In the genomic region with DNA sequence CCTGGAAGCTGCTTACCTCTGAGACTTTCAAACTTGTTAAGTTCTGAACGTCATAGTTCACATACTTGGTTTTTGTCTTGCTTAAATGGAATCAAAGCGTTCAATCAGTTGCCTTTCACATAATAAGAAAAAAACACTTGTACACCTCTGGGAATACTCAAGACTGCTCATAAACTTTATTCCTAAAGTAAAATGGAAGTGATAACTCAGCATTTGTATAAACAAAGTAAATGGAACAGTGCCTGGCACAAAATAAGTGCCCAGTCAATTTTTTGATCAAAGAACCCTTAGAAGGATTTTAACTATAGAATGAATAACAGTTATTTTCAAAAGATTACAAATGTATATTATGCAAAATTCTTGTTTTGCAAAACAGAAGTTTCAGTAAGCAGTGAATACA, we compare ENCODE assay signal across 8 cellular contexts. TPM values are rescaled to one million over a fixed set of nuclear protein-coding genes. Genes with fewer than 3 reads are reported as not detected.
DNase-seq lines count a peak whose midpoint lies in the region; ATAC-seq and TF ChIP-seq lines count a peak whose summit lies in the region.

No MANE protein-coding gene starts in this region.

- H3K18ac ChIP-seq in IMR-90 (ENCODE audit: low read depth, low read length), result peak overlapping the region; percentile 64; the same call in 1 of the 2 replicates

- DNase-seq in IMR-90 (no peak), caudate nucleus (lab: John Stamatoyannopoulos, UW) (no peak), NCI-H524 treated with DMSO at 0.1 percent for 48 hours (lab: John Stamatoyannopoulos, UW) (no peak), DMS153 treated with DMSO at 0.1 percent for 48 hours (lab: John Stamatoyannopoulos, UW; ENCODE audit: unreplicated experiment) (no peak), sciatic nerve (ENCODE audit: low spot score) (no peak), GF-D8 (lab: John Stamatoyannopoulos, UW) (no peak)

- ATAC-seq in IMR-90 (ENCODE audit: low read depth) (no peak), sciatic nerve (no peak)

- peak overlapping the region; percentile 100 for H2AK9ac ChIP-seq in IMR-90 (replicated peaks; ENCODE audit: low read depth, low read length, poor library complexity)

- H3K27ac ChIP-seq in 22Rv1 (peak overlapping the region; percentile 96), IMR-90 (ENCODE audit: insufficient read depth, low read length) (peak overlapping the region; percentile 88), caudate nucleus (ENCODE audit: low read depth, low read length) (peak overlapping the region; percentile 89)

- in situ Hi-C loops in IMR-90 (cut with MboI; ENCODE audit: low sequenced_read_pairs), result loop anchor here (10.0 kb wide), 1 partner anchor 237 kb away; a partner anchor contains a TSS

- H3K4me1 ChIP-seq in IMR-90 (ENCODE audit: control insufficient read depth, insufficient read depth, low read length) (peaks cover 6% of the 10 kb centered on the region; the same call in 1 of the 2 replicates), mucosa of stomach (ENCODE audit: control insufficient read depth, insufficient read depth, low read length) (peaks cover 19% of the 10 kb centered on the region)

- H3K9ac ChIP-seq in IMR-90 (ENCODE audit: low read depth, low read length) (peak overlapping the region; percentile 87), mucosa of stomach (ENCODE audit: low read length) (peak overlapping the region; percentile 99)

- H3K14ac ChIP-seq in IMR-90 (replicated peaks; ENCODE audit: low read depth, low read length), result peak overlapping the region; percentile 95; the same call in 1 of the 2 replicates

- H3K4me3 ChIP-seq in IMR-90 (ENCODE audit: insufficient read depth, low read depth, low read length) (peak overlapping the region; percentile 95), mucosa of stomach (ENCODE audit: low read length) (peak overlapping the region; percentile 76)

- no CpG with 5 or more reads among the region's 2 CpGs for WGBS in IMR-90 (ENCODE audit: extremely low coverage in 2 of 2, insufficient read length in 1 of 2), 2 experiments

- peak overlapping the region in 1 of 2 experiments; percentile 79; a peak in 1 of 4 replicates for H4K8ac ChIP-seq in IMR-90 (ENCODE audit: low read depth in 2 of 2, low read length in 2 of 2)

- peak overlapping the region; percentile 100 for H3K4me2 ChIP-seq in IMR-90 (ENCODE audit: low read depth, low read length)

- peak overlapping the region; percentile 87 for H3K4ac ChIP-seq in IMR-90 (ENCODE audit: low read depth, low read length)

- peak overlapping the region; percentile 89; the same call in 1 of the 2 replicates for H2AK5ac ChIP-seq in IMR-90 (ENCODE audit: low read depth, low read length)

- H2BK120ac ChIP-seq in IMR-90 (ENCODE audit: low read depth, low read length), result no peak overlapping the region

- TF ChIP-seq CTCF in 22Rv1 (IDR thresholded peaks at IDR 0.05), result no peak
- no peak for TF ChIP-seq CTCF in IMR-90 (conservative IDR thresholded peaks at IDR 0.05; ENCODE audit: low read depth, low read length)

- peak overlapping the region; percentile 89 for H2BK5ac ChIP-seq in IMR-90 (ENCODE audit: low read depth, low read length, poor library complexity, severe bottlenecking)

- no peak for TF ChIP-seq POLR2A in IMR-90 (IDR thresholded peaks at IDR 0.05; ENCODE audit: low read depth, low read length)

- H2BK20ac ChIP-seq in IMR-90 (ENCODE audit: low read depth, low read length), result no peak overlapping the region

- CTCF ChIA-PET in IMR-90 (lab: Yijun Ruan, JAX), result no interaction called here

- BruUV-seq in IMR-90 (replicated peaks; lab: Mats Ljungman, UMichigan), result TSS peak; percentile 39

- H2BK15ac ChIP-seq in IMR-90 (ENCODE audit: low read depth, low read length), result no peak overlapping the region

- H3K9me3 ChIP-seq in IMR-90 (ENCODE audit: control insufficient read depth, insufficient read depth, low read length) (no peaks in the 10 kb centered on the region), mucosa of stomach (ENCODE audit: control insufficient read depth, low read length) (no peaks in the 10 kb centered on the region)

- H4K20me1 ChIP-seq in IMR-90 (ENCODE audit: insufficient read depth, low read length), result peaks cover 32% of the 10 kb centered on the region

- TF ChIP-seq RAD21 in IMR-90 (IDR thresholded peaks at IDR 0.05; ENCODE audit: low read length), result no peak

- intact Hi-C loops in IMR-90 (cut with micrococcal nuclease) (loop anchor here (5.0 kb wide), 2 partner anchors 94 to 239 kb away; a partner anchor contains a TSS), sciatic nerve (cut with DNase I) (loop anchor here (5.0 kb wide), 1 partner anchor 89 kb away; no protein-coding TSS in a partner anchor)

- dilution Hi-C loops in IMR-90 (cut with HindIII; ENCODE audit: low sequenced_read_pairs, unreplicated experiment), result no loop called here

- peak overlapping the region; percentile 33; the same call in 1 of the 2 replicates for H3K56ac ChIP-seq in IMR-90 (ENCODE audit: extremely low read depth, insufficient read depth, low read length)

- peak overlapping the region; percentile 45; the same call in 1 of the 2 replicates for H4K5ac ChIP-seq in IMR-90 (ENCODE audit: low read depth, low read length)

- peaks cover 5 to 20% of the 10 kb centered on the region in 2 experiments; a peak in 3 of 4 replicates for H3K79me1 ChIP-seq in IMR-90 (ENCODE audit: low read depth in 1 of 2, low read length in 2 of 2)

- H2AFZ ChIP-seq in IMR-90 (replicated peaks; ENCODE audit: low read length, poor library complexity), result no peak overlapping the region

- no peak overlapping the region for H4K91ac ChIP-seq in IMR-90 (ENCODE audit: insufficient read depth, low read depth, low read length)

- H3K27me3 ChIP-seq in IMR-90 (ENCODE audit: control insufficient read depth, insufficient read depth, low read length), result no peaks in the 10 kb centered on the region
- no peaks in the 10 kb centered on the region for H3K27me3 ChIP-seq in mucosa of stomach (ENCODE audit: control insufficient read depth, insufficient read depth, low read length)

- H3K36me3 ChIP-seq in IMR-90 (ENCODE audit: control insufficient read depth, insufficient read depth, low read length) (peaks cover 10% of the 10 kb centered on the region), mucosa of stomach (ENCODE audit: control insufficient read depth, insufficient read depth, low read length) (no peaks in the 10 kb centered on the region)

- H3K23ac ChIP-seq in IMR-90 (ENCODE audit: low read depth, low read length), result peak overlapping the region; percentile 36

- no peaks in the 10 kb centered on the region; the same call in 1 of the 2 replicates for H3K9me1 ChIP-seq in IMR-90 (ENCODE audit: insufficient read depth, low read length)

- POLR2A ChIA-PET in IMR-90 (lab: Charles Lee; ENCODE audit: unreplicated experiment), result interaction anchor here (0.6 kb wide), 1 partner anchor 245 kb away, joined by 3 read pairs; no protein-coding TSS in a partner anchor

TF ChIP-seq in IMR-90, 13 proteins besides CTCF, POLR2A, EP300 and RAD21:
- TF ChIP-seq MAFK (IDR thresholded peaks at IDR 0.05; ENCODE audit: low read depth, low read length), result no peak
- no peak for TF ChIP-seq MXI1 (IDR thresholded peaks at IDR 0.05; ENCODE audit: borderline replicate concordance, low read depth, low read length)
- TF ChIP-seq, protein P1, sequence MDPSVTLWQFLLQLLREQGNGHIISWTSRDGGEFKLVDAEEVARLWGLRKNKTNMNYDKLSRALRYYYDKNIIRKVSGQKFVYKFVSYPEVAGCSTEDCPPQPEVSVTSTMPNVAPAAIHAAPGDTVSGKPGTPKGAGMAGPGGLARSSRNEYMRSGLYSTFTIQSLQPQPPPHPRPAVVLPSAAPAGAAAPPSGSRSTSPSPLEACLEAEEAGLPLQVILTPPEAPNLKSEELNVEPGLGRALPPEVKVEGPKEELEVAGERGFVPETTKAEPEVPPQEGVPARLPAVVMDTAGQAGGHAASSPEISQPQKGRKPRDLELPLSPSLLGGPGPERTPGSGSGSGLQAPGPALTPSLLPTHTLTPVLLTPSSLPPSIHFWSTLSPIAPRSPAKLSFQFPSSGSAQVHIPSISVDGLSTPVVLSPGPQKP (IDR thresholded peaks at IDR 0.05; ENCODE audit: borderline replicate concordance, low read depth, low read length), result no peak
- no peak for TF ChIP-seq RCOR1 (IDR thresholded peaks at IDR 0.05; ENCODE audit: insufficient replicate concordance, low read length)
- TF ChIP-seq CHD1 (IDR thresholded peaks at IDR 0.05; ENCODE audit: low read depth, low read length), result no peak
- no peak for TF ChIP-seq CEBPB (IDR thresholded peaks at IDR 0.05; ENCODE audit: low read depth, low read length)
- TF ChIP-seq SMC3 (IDR thresholded peaks at IDR 0.05; ENCODE audit: low read depth, low read length), result no peak
- TF ChIP-seq MAZ (IDR thresholded peaks at IDR 0.05; ENCODE audit: borderline replicate concordance, low read depth, low read length), result no peak
- TF ChIP-seq FOS (IDR thresholded peaks at IDR 0.05; ENCODE audit: low read depth, low read length), result no peak
- TF ChIP-seq RFX5 (IDR thresholded peaks at IDR 0.05; ENCODE audit: low read depth, low read length), result no peak
- no peak for TF ChIP-seq NFE2L2 (IDR thresholded peaks at IDR 0.05; ENCODE audit: low read depth, low read length)
- TF ChIP-seq, protein P2, sequence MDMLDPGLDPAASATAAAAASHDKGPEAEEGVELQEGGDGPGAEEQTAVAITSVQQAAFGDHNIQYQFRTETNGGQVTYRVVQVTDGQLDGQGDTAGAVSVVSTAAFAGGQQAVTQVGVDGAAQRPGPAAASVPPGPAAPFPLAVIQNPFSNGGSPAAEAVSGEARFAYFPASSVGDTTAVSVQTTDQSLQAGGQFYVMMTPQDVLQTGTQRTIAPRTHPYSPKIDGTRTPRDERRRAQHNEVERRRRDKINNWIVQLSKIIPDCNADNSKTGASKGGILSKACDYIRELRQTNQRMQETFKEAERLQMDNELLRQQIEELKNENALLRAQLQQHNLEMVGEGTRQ (IDR thresholded peaks at IDR 0.05; ENCODE audit: low read depth, low read length), result no peak

RNA-seq across cellular contexts. Expression of a gene that starts 1.3 kb away (rescaled TPM):
- total RNA-seq in IMR-90 (2012; rRNA removed) (46.4 and 82.8 TPM in 2 replicates), sciatic nerve (66.9 TPM)
- polyA plus RNA-seq in IMR-90 (2012; rRNA removed), result 33.3 and 37.2 TPM in 2 replicates
- polyA plus RNA-seq in IMR-90 (2012; cell fraction: cytosol; rRNA removed), result 6.8 and 17.0 TPM in 2 replicates
- polyA plus RNA-seq in IMR-90 (2012; cell fraction: nucleus; rRNA removed; ENCODE audit: low replicate concordance), result 7.1 and 15.1 TPM in 2 replicates

RNA-seq across cellular contexts. Expression of a gene that starts 14.2 kb away (rescaled TPM):
- under 0.01 TPM in 2 replicates for total RNA-seq in IMR-90 (2012; rRNA removed)
- 0.30 and 1.0 TPM in 2 replicates for polyA plus RNA-seq in IMR-90 (2012; rRNA removed)
- 0.19 and 0.62 TPM in 2 replicates for polyA plus RNA-seq in IMR-90 (2012; cell fraction: cytosol; rRNA removed)
- polyA plus RNA-seq in IMR-90 (2012; cell fraction: nucleus; rRNA removed; ENCODE audit: low replicate concordance), result 0.50 TPM in 1 of 2 replicates, not detected in the other
- total RNA-seq in sciatic nerve, result 8.4 TPM
